In genomic region chr22:21573750-21574494, GRCh38 we compare ENCODE assay signal across 1 cellular context.
TF ChIP-seq lines count a peak whose summit lies in the region.

No MANE protein-coding gene starts in this region.

TF ChIP-seq in IMR-90, 13 proteins besides CTCF, POLR2A, EP300 and RAD21:
- TF ChIP-seq FOS (IDR thresholded peaks at IDR 0.05; ENCODE audit: low read depth, low read length) (no peak), MAFK (IDR thresholded peaks at IDR 0.05; ENCODE audit: low read depth, low read length) (no peak), MAZ (IDR thresholded peaks at IDR 0.05; ENCODE audit: borderline replicate concordance, low read depth, low read length) (no peak), BHLHE40 (IDR thresholded peaks at IDR 0.05; ENCODE audit: low read depth, low read length) (no peak), RFX5 (IDR thresholded peaks at IDR 0.05; ENCODE audit: low read depth, low read length) (no peak), SMC3 (IDR thresholded peaks at IDR 0.05; ENCODE audit: low read depth, low read length) (no peak), MXI1 (IDR thresholded peaks at IDR 0.05; ENCODE audit: borderline replicate concordance, low read depth, low read length) (no peak), CHD1 (IDR thresholded peaks at IDR 0.05; ENCODE audit: low read depth, low read length) (no peak), NFE2L2 (IDR thresholded peaks at IDR 0.05; ENCODE audit: low read depth, low read length) (no peak)
- TF ChIP-seq, protein P1, sequence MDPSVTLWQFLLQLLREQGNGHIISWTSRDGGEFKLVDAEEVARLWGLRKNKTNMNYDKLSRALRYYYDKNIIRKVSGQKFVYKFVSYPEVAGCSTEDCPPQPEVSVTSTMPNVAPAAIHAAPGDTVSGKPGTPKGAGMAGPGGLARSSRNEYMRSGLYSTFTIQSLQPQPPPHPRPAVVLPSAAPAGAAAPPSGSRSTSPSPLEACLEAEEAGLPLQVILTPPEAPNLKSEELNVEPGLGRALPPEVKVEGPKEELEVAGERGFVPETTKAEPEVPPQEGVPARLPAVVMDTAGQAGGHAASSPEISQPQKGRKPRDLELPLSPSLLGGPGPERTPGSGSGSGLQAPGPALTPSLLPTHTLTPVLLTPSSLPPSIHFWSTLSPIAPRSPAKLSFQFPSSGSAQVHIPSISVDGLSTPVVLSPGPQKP (IDR thresholded peaks at IDR 0.05; ENCODE audit: borderline replicate concordance, low read depth, low read length), result no peak
- TF ChIP-seq, protein P2, sequence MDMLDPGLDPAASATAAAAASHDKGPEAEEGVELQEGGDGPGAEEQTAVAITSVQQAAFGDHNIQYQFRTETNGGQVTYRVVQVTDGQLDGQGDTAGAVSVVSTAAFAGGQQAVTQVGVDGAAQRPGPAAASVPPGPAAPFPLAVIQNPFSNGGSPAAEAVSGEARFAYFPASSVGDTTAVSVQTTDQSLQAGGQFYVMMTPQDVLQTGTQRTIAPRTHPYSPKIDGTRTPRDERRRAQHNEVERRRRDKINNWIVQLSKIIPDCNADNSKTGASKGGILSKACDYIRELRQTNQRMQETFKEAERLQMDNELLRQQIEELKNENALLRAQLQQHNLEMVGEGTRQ (IDR thresholded peaks at IDR 0.05; ENCODE audit: low read depth, low read length), result no peak
TF ChIP-seq in IMR-90: peak in this region for 0.
